In genomic region chr22:36367066-36367465, GRCh38 we compare ENCODE assay signal across 13 cellular contexts. TPM values are rescaled to one million over a fixed set of nuclear protein-coding genes. Genes with fewer than 3 reads are reported as not detected.
DNase-seq lines count a peak whose midpoint lies in the region; ATAC-seq and TF ChIP-seq lines count a peak whose summit lies in the region.
"Had no signal": no experiment of that assay in that cellular context is flagged by ENCODE, and none has a peak within 500 bp of the region (broad histone marks: within the 10 kb centered on the region; RNA-seq: fewer than 3 reads in every experiment).

No MANE protein-coding gene starts in this region.

- ATAC-seq in activated CD8-positive, alpha-beta memory T cell treated with anti-CD3 and anti-CD28 coated beads, Interleukin-2, amount 10 ng/mL, durations not matched to agents 7 days and 5 days, result no peak
- ATAC-seq in HG03469 (IDR thresholded peaks at IDR 0.05; ENCODE audit: unreplicated experiment) (no peak), GM19023 (IDR thresholded peaks at IDR 0.05; ENCODE audit: unreplicated experiment) (no peak)

- CTCF ChIA-PET in activated CD8-positive, alpha-beta memory T cell treated with anti-CD3 and anti-CD28 coated beads, Interleukin-2, amount 10 ng/mL, durations not matched to agents 7 days and 5 days (lab: Charles Lee), result interaction anchor here (0.9 to 1.8 kb wide), 8 partner anchors 9 to 103 kb away, joined by 3 to 7 read pairs (median 4); no protein-coding TSS in a partner anchor

- WGBS in mesendoderm (ENCODE audit: extremely low coverage, insufficient coverage, low lambda C conversion rate), result no CpG with 5 or more reads among the region's 11 CpGs
- WGBS in thyroid gland, 2 donors, result 67 to 78% methylated on average over 11 of the region's 11 CpGs

- H3K18ac ChIP-seq in mesendoderm (ENCODE audit: low read length), result no peak overlapping the region

- intact Hi-C loops in thyroid gland (cut with DNase I), result no loop called here

- no peaks in the 10 kb centered on the region for H3K27me3 Mint-ChIP-seq in activated CD8-positive, alpha-beta memory T cell treated with anti-CD3 and anti-CD28 coated beads, Interleukin-2, amount 10 ng/mL, durations not matched to agents 7 days and 5 days

- peak overlapping the region; percentile 15 for H3K23ac ChIP-seq in mesendoderm (ENCODE audit: low read length)

- H2BK120ac ChIP-seq in mesendoderm (ENCODE audit: low read depth, low read length), result no peak overlapping the region

- H3K4me2 ChIP-seq in mesendoderm (ENCODE audit: low read length), result no peak overlapping the region

- H3K4me3 ChIP-seq in mesendoderm (ENCODE audit: low read length), result no peak overlapping the region
- no peak overlapping the region for H3K4me3 ChIP-seq in thyroid gland (replicated peaks in 1 of 3)

- peaks cover 25% of the 10 kb centered on the region for H3K79me1 ChIP-seq in mesendoderm (ENCODE audit: low read length)

- no peak overlapping the region for H2BK15ac ChIP-seq in mesendoderm (replicated peaks; ENCODE audit: low read depth)

- TF ChIP-seq CTCF in thyroid gland (IDR thresholded peaks at IDR 0.05), result no peak

- TF ChIP-seq POLR2A in thyroid gland (IDR thresholded peaks at IDR 0.05), result no peak

- H3K56ac ChIP-seq in mesendoderm (ENCODE audit: low read length), result peak overlapping the region; percentile 1

- H3K79me2 ChIP-seq in mesendoderm (ENCODE audit: control insufficient read depth, insufficient read depth, low read length), result peaks cover 91% of the 10 kb centered on the region

- peak overlapping the region; percentile 49 for H3K4me3 Mint-ChIP-seq in activated CD8-positive, alpha-beta memory T cell treated with anti-CD3 and anti-CD28 coated beads, Interleukin-2, amount 10 ng/mL, durations not matched to agents 7 days and 5 days

- no peak for DNase-seq in activated CD8-positive, alpha-beta memory T cell treated with anti-CD3 and anti-CD28 coated beads, Interleukin-2, amount 10 ng/mL, durations not matched to agents 7 days and 5 days
- DNase-seq in activated CD8-positive, alpha-beta memory T cell treated with anti-CD3 and anti-CD28 coated beads, Interleukin-2, amount 50 U/mL, for 4 hours, result no peak
- peak; percentile 70 for DNase-seq in cerebellar cortex (ENCODE audit: low spot score)
- no peak for DNase-seq in mesendoderm
- no peak for DNase-seq in thyroid gland
- DNase-seq in HUDEP-2 (lab: John Stamatoyannopoulos, UW; ENCODE audit: unreplicated experiment in 76 of 76), result no peak
- DNase-seq: activated gamma-delta T cell; AML-193; MM.1S; SIG-M5; stimulated activated CD4-positive, alpha-beta T cell treated with anti-CD3 and anti-CD28 coated beads, Interleukin-12 subunit alpha, Interleukin-12 subunit beta, amount 100 ng/mL, for 4 hours had no signal

- H3K27ac ChIP-seq in mesendoderm (ENCODE audit: low read depth, low read length) (no peak overlapping the region), thyroid gland (peak overlapping the region; percentile 88 to 99 (median 93))

- H3K4me1 Mint-ChIP-seq in activated CD8-positive, alpha-beta memory T cell treated with anti-CD3 and anti-CD28 coated beads, Interleukin-2, amount 10 ng/mL, durations not matched to agents 7 days and 5 days, result peaks cover 97% of the 10 kb centered on the region

- H3K36me3 Mint-ChIP-seq in activated CD8-positive, alpha-beta memory T cell treated with anti-CD3 and anti-CD28 coated beads, Interleukin-2, amount 10 ng/mL, durations not matched to agents 7 days and 5 days, result peaks cover 44% of the 10 kb centered on the region

- H3K36me3 ChIP-seq in mesendoderm (ENCODE audit: control insufficient read depth, insufficient read depth, low read length) (peaks cover 1% of the 10 kb centered on the region), thyroid gland (no peaks in the 10 kb centered on the region)

- peak overlapping the region; percentile 85 for H3K27ac Mint-ChIP-seq in activated CD8-positive, alpha-beta memory T cell treated with anti-CD3 and anti-CD28 coated beads, Interleukin-2, amount 10 ng/mL, durations not matched to agents 7 days and 5 days

- no peak overlapping the region for H3K4ac ChIP-seq in mesendoderm (ENCODE audit: low read depth, low read length)

- H4K8ac ChIP-seq in mesendoderm (ENCODE audit: low read depth, low read length), result no peak overlapping the region

- H3K9me3 Mint-ChIP-seq in activated CD8-positive, alpha-beta memory T cell treated with anti-CD3 and anti-CD28 coated beads, Interleukin-2, amount 10 ng/mL, durations not matched to agents 7 days and 5 days (ENCODE audit: low read depth), result no peaks in the 10 kb centered on the region

- H3K9ac ChIP-seq in mesendoderm (ENCODE audit: low read length), result peak overlapping the region; percentile 1

- H3K9me3 ChIP-seq in thyroid gland, result no peaks in the 10 kb centered on the region

- H3K27me3 ChIP-seq in mesendoderm (ENCODE audit: insufficient read depth, low read length, poor library complexity), result no peaks in the 10 kb centered on the region
- no peaks in the 10 kb centered on the region for H3K27me3 ChIP-seq in thyroid gland

- H3K4me1 ChIP-seq in mesendoderm (ENCODE audit: control insufficient read depth, low read depth, low read length), result peaks cover 39% of the 10 kb centered on the region
- H3K4me1 ChIP-seq in thyroid gland, result peaks cover 96 to 100% of the 10 kb centered on the region in 2 donors

- H2BK5ac ChIP-seq in mesendoderm (ENCODE audit: low read length), result no peak overlapping the region

- H4K5ac ChIP-seq in mesendoderm (ENCODE audit: low read length), result no peak overlapping the region

- H2AK5ac ChIP-seq in mesendoderm (ENCODE audit: low read length), result no peak overlapping the region

RNA-seq across cellular contexts. Expression of gene MYH9, which starts 20.7 kb away (rescaled TPM):
- 100 to 1,000 TPM; 695 to 913 TPM for total RNA-seq in activated CD8-positive, alpha-beta memory T cell treated with anti-CD3 and anti-CD28 coated beads, Interleukin-2, amount 10 ng/mL, durations not matched to agents 7 days and 5 days
- polyA plus RNA-seq in mesendoderm (2013, experiment 1 of 2), result 110 TPM
- 111 TPM for polyA plus RNA-seq in mesendoderm (2013, experiment 2 of 2)
- total RNA-seq in thyroid gland, result 100 to 1,000 TPM; 228 to 375 (median 275) TPM
